ENCODE assay signal across 16 cellular contexts in genomic region chr3:16323737-16324136, GRCh38. TPM values are rescaled to one million over a fixed set of nuclear protein-coding genes. Genes with fewer than 3 reads are reported as not detected.
DNase-seq lines count a peak whose midpoint lies in the region; ATAC-seq and TF ChIP-seq lines count a peak whose summit lies in the region.
"Had no signal": no experiment of that assay in that cellular context is flagged by ENCODE, and none has a peak within 500 bp of the region (broad histone marks: within the 10 kb centered on the region; RNA-seq: fewer than 3 reads in every experiment).

No MANE protein-coding gene starts in this region.

- peaks cover 32% of the 10 kb centered on the region for H3K4me1 ChIP-seq in CD8-positive, alpha-beta T cell (ENCODE audit: insufficient read depth, low read length)

- peak overlapping the region; percentile 65 for H3K27ac Mint-ChIP-seq in activated naive CD4-positive, alpha-beta T cell treated with anti-CD3 and anti-CD28 coated beads for 36 hours
- H3K27ac Mint-ChIP-seq in CD8-positive, alpha-beta T cell: peak overlapping the region; percentile 79
- H3K27ac Mint-ChIP-seq in activated CD8-positive, alpha-beta T cell treated with anti-CD3 and anti-CD28 coated beads for 36 hours: peak overlapping the region; percentile 69
- peak overlapping the region; percentile 43 to 99 (median 80) for H3K27ac Mint-ChIP-seq in naive thymus-derived CD8-positive, alpha-beta T cell
- no peak overlapping the region for H3K27ac Mint-ChIP-seq in Calu3 (ENCODE audit: unreplicated experiment)

- POLR2A ChIA-PET in CD8-positive, alpha-beta T cell (lab: Charles Lee): interaction anchor here (0.9 to 2.4 kb wide), 5 partner anchors 8 to 58 kb away, joined by 3 to 6 read pairs (median 5); partner anchors contain the start of gene OXNAD1
- POLR2A ChIA-PET in activated CD8-positive, alpha-beta T cell treated with anti-CD3 and anti-CD28 coated beads for 36 hours (lab: Charles Lee): interaction anchor here (1.5 to 2.3 kb wide), 3 partner anchors 10 to 189 kb away, joined by 3 to 14 read pairs (median 7); no protein-coding TSS in a partner anchor
- POLR2A ChIA-PET in naive thymus-derived CD8-positive, alpha-beta T cell (lab: Charles Lee): interaction anchor here (0.7 to 15.3 kb wide), 5 partner anchors 10 to 193 kb away, joined by 3 to 304 read pairs (median 4); no protein-coding TSS in a partner anchor

- peaks cover 47% of the 10 kb centered on the region for H3K4me1 Mint-ChIP-seq in activated naive CD4-positive, alpha-beta T cell treated with anti-CD3 and anti-CD28 coated beads for 36 hours (ENCODE audit: low read depth)
- H3K4me1 Mint-ChIP-seq in CD8-positive, alpha-beta T cell (ENCODE audit: low read depth): peaks cover 52% of the 10 kb centered on the region
- H3K4me1 Mint-ChIP-seq in activated CD8-positive, alpha-beta T cell treated with anti-CD3 and anti-CD28 coated beads for 36 hours (ENCODE audit: low read depth): peaks cover 64% of the 10 kb centered on the region
- H3K4me1 Mint-ChIP-seq in naive thymus-derived CD8-positive, alpha-beta T cell: peaks cover 23 to 68% (median 49%) of the 10 kb centered on the region in 4 donors
- no peaks in the 10 kb centered on the region for H3K4me1 Mint-ChIP-seq in Calu3 (ENCODE audit: low read depth, unreplicated experiment)

- no TSS peak for BruUV-seq in Calu3 (replicated peaks; lab: Mats Ljungman, UMichigan)

- H3K36me3 ChIP-seq in CD8-positive, alpha-beta T cell (ENCODE audit: insufficient read depth, low read length): peaks cover 89% of the 10 kb centered on the region

- CTCF ChIA-PET in activated naive CD4-positive, alpha-beta T cell treated with anti-CD3 and anti-CD28 coated beads for 36 hours (lab: Charles Lee): interaction anchor here (2.2 to 14.3 kb wide), 2 partner anchors 31 to 56 kb away, joined by 6 to 222 read pairs; no protein-coding TSS in a partner anchor
- CTCF ChIA-PET in CD8-positive, alpha-beta T cell (lab: Charles Lee): interaction anchor here (0.5 to 14.8 kb wide), 5 partner anchors 31 to 206 kb away, joined by 3 to 388 read pairs (median 6); partner anchors contain the start of genes DPH3 and OXNAD1
- CTCF ChIA-PET in activated CD8-positive, alpha-beta T cell treated with anti-CD3 and anti-CD28 coated beads for 36 hours (lab: Charles Lee): interaction anchor here (1.0 to 16.5 kb wide), 2 partner anchors 31 to 38 kb away, joined by 3 to 274 read pairs; no protein-coding TSS in a partner anchor
- CTCF ChIA-PET in Calu3 (lab: Charles Lee): no interaction called here

- no peaks in the 10 kb centered on the region for H3K9me3 Mint-ChIP-seq in activated naive CD4-positive, alpha-beta T cell treated with anti-CD3 and anti-CD28 coated beads for 36 hours
- H3K9me3 Mint-ChIP-seq in CD8-positive, alpha-beta T cell: no peaks in the 10 kb centered on the region
- H3K9me3 Mint-ChIP-seq in activated CD8-positive, alpha-beta T cell treated with anti-CD3 and anti-CD28 coated beads for 36 hours: no peaks in the 10 kb centered on the region
- H3K9me3 Mint-ChIP-seq in naive thymus-derived CD8-positive, alpha-beta T cell: no peaks in the 10 kb centered on the region
- H3K9me3 Mint-ChIP-seq in Calu3 (ENCODE audit: low read depth, unreplicated experiment): no peaks in the 10 kb centered on the region

- peak; percentile 3 for DNase-seq in activated naive CD4-positive, alpha-beta T cell treated with anti-CD3 and anti-CD28 coated beads for 36 hours
- DNase-seq in activated naive CD4-positive, alpha-beta T cell treated with anti-CD3 and anti-CD28 coated beads, Interleukin-2, amount 50 U/mL, for 16 hours: no peak
- DNase-seq in CD8-positive, alpha-beta T cell: no peak
- no peak for DNase-seq in activated CD8-positive, alpha-beta T cell treated with anti-CD3 and anti-CD28 coated beads for 36 hours
- DNase-seq in naive thymus-derived CD8-positive, alpha-beta T cell: no peak
- DNase-seq in Calu3 (no peak), SW480 (ENCODE audit: low spot score) (no peak), cerebellar nuclear complex (lab: John Stamatoyannopoulos, UW) (no peak)
- DNase-seq: H7, MG63, NCI-H1105, NCI-H187 treated with DMSO at 0.1 percent for 48 hours, NCI-H446, NCI-H748 treated with DMSO at 0.1 percent for 48 hours, Right ventricle myocardium superior had no signal

- H3K36me3 Mint-ChIP-seq in activated naive CD4-positive, alpha-beta T cell treated with anti-CD3 and anti-CD28 coated beads for 36 hours (ENCODE audit: low read depth): peaks cover 33% of the 10 kb centered on the region
- peaks cover 95% of the 10 kb centered on the region for H3K36me3 Mint-ChIP-seq in CD8-positive, alpha-beta T cell
- H3K36me3 Mint-ChIP-seq in activated CD8-positive, alpha-beta T cell treated with anti-CD3 and anti-CD28 coated beads for 36 hours (ENCODE audit: low read depth): peaks cover 67% of the 10 kb centered on the region
- peaks cover 4 to 98% (median 46%) of the 10 kb centered on the region in 3 donors for H3K36me3 Mint-ChIP-seq in naive thymus-derived CD8-positive, alpha-beta T cell
- H3K36me3 Mint-ChIP-seq in Calu3 (ENCODE audit: insufficient read depth, unreplicated experiment): no peaks in the 10 kb centered on the region

- no peak for TF ChIP-seq CTCF in CD8-positive, alpha-beta T cell (IDR thresholded peaks at IDR 0.05)
- TF ChIP-seq CTCF in activated CD8-positive, alpha-beta T cell treated with anti-CD3 and anti-CD28 coated beads for 36 hours (IDR thresholded peaks at IDR 0.05): no peak
- no peak for TF ChIP-seq CTCF in Calu3 (IDR thresholded peaks at IDR 0.05; ENCODE audit: unreplicated experiment)

- ATAC-seq in CD8-positive, alpha-beta T cell: no peak
- no peak for ATAC-seq in activated CD8-positive, alpha-beta T cell treated with anti-CD3 and anti-CD28 coated beads for 36 hours
- no peak for ATAC-seq in naive thymus-derived CD8-positive, alpha-beta T cell

- intact Hi-C loops in activated naive CD4-positive, alpha-beta T cell treated with anti-CD3 and anti-CD28 coated beads for 36 hours (cut with micrococcal nuclease): no loop called here
- intact Hi-C loops in CD8-positive, alpha-beta T cell (cut with DNase I, micrococcal nuclease): no loop called here
- intact Hi-C loops in activated CD8-positive, alpha-beta T cell treated with anti-CD3 and anti-CD28 coated beads for 36 hours (cut with micrococcal nuclease): no loop called here
- intact Hi-C loops in Calu3 (cut with micrococcal nuclease; ENCODE audit: unreplicated experiment): no loop called here

- no peaks in the 10 kb centered on the region for H3K27me3 Mint-ChIP-seq in activated naive CD4-positive, alpha-beta T cell treated with anti-CD3 and anti-CD28 coated beads for 36 hours (ENCODE audit: low read depth)
- H3K27me3 Mint-ChIP-seq in CD8-positive, alpha-beta T cell (ENCODE audit: low read depth): no peaks in the 10 kb centered on the region
- no peaks in the 10 kb centered on the region for H3K27me3 Mint-ChIP-seq in activated CD8-positive, alpha-beta T cell treated with anti-CD3 and anti-CD28 coated beads for 36 hours
- H3K27me3 Mint-ChIP-seq in naive thymus-derived CD8-positive, alpha-beta T cell: no peaks in the 10 kb centered on the region
- H3K27me3 Mint-ChIP-seq in Calu3 (ENCODE audit: unreplicated experiment): no peaks in the 10 kb centered on the region

- H3K27me3 ChIP-seq in CD8-positive, alpha-beta T cell (ENCODE audit: insufficient read depth, low read length): no peaks in the 10 kb centered on the region
- H3K27me3 ChIP-seq: MG63 had no signal

- H3K9me3 ChIP-seq in CD8-positive, alpha-beta T cell (ENCODE audit: low read length): no peaks in the 10 kb centered on the region
- H3K9me3 ChIP-seq: MG63 had no signal

- no peak overlapping the region for H3K4me3 Mint-ChIP-seq in activated naive CD4-positive, alpha-beta T cell treated with anti-CD3 and anti-CD28 coated beads for 36 hours
- no peak overlapping the region for H3K4me3 Mint-ChIP-seq in CD8-positive, alpha-beta T cell
- H3K4me3 Mint-ChIP-seq in activated CD8-positive, alpha-beta T cell treated with anti-CD3 and anti-CD28 coated beads for 36 hours: no peak overlapping the region
- peak overlapping the region in 1 of 10 donors; percentile 28 for H3K4me3 Mint-ChIP-seq in naive thymus-derived CD8-positive, alpha-beta T cell
- H3K4me3 Mint-ChIP-seq in Calu3 (ENCODE audit: low read depth, unreplicated experiment): no peak overlapping the region

- H3K27ac ChIP-seq in CD8-positive, alpha-beta T cell (ENCODE audit: low read depth, low read length): no peak overlapping the region
- H3K27ac ChIP-seq: KMS-11 had no signal

- no peak overlapping the region for H3K4me3 ChIP-seq in CD8-positive, alpha-beta T cell (ENCODE audit: low read depth, low read length)
- H3K4me3 ChIP-seq: MG63 had no signal

RNA-seq across cellular contexts. Expression of gene OXNAD1, which starts 58.7 kb away (rescaled TPM):
- 10 to 100 TPM; 32.4 to 34.2 TPM for total RNA-seq in activated naive CD4-positive, alpha-beta T cell treated with anti-CD3 and anti-CD28 coated beads for 36 hours
- 100 to 1,000 TPM; 156 TPM for total RNA-seq in CD8-positive, alpha-beta T cell
- 10 to 100 TPM; 37.0 to 38.8 TPM for total RNA-seq in activated CD8-positive, alpha-beta T cell treated with anti-CD3 and anti-CD28 coated beads for 36 hours
- total RNA-seq in naive thymus-derived CD8-positive, alpha-beta T cell: 100 to 1,000 TPM; 128 to 132 TPM
- polyA plus RNA-seq in naive thymus-derived CD8-positive, alpha-beta T cell: 100 to 1,000 TPM; 106 to 190 (median 168) TPM
- total RNA-seq in Calu3 (2022): 16.3 and 16.8 TPM in 2 replicates

RNA-seq across cellular contexts. Expression of gene DPH3, which starts 59.0 kb away (rescaled TPM):
- 10 to 100 TPM; 16.1 to 17.0 TPM for total RNA-seq in activated naive CD4-positive, alpha-beta T cell treated with anti-CD3 and anti-CD28 coated beads for 36 hours
- total RNA-seq in CD8-positive, alpha-beta T cell: 10 to 100 TPM in 1 of 2 experiments, 1 to 10 TPM in 1; 9.7 to 13.9 TPM
- total RNA-seq in activated CD8-positive, alpha-beta T cell treated with anti-CD3 and anti-CD28 coated beads for 36 hours: 10 to 100 TPM; 18.2 to 19.9 TPM
- total RNA-seq in naive thymus-derived CD8-positive, alpha-beta T cell: 10 to 100 TPM; 16.6 to 17.2 TPM
- polyA plus RNA-seq in naive thymus-derived CD8-positive, alpha-beta T cell: 10 to 100 TPM; 16.7 to 20.9 (median 18.6) TPM
- 14.7 and 16.8 TPM in 2 replicates for total RNA-seq in Calu3 (2022)
